18 cellular contexts compared by ENCODE assay signal in the genomic region with DNA sequence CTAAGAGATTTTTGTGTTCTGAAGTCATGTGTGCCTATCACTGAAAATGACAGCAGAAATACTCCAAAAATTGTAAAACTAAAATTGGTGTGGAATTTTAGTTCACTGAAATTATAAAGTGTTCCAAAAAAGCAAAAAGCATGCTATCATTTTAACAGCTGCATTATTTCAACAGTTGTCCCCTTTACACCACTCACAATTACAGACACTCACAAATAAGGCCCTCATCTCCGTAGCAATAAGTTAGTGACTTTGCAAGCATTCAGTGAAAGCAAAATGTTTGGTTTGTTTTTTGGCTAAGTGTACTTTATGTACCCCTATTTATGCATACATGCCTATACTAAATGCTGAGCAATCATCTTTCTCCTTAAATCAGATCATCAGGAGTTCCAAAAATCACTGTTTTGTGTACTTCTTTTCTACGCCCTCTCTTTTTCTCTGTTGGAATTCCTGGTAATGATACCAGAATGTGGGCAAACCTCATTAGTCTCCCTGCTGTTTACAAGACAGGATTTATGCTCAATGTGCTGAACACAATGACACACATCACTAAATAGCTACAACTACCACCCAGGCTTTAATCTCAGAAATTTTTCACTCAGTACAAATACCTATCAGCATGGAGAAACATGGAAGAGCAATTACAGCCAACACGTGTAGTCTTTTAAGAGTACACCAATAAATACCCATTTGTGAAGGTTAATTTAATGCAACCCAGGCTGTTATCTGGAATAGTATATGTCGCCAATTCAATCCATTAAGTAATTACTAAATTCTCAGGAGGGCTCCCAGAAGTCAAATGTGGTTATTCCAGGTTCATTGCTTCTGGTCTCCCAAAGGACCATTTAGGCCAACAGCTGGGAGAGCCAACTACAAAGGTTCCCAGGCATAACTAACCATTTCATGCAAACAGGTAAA. TPM values are rescaled to one million over a fixed set of nuclear protein-coding genes. Genes with fewer than 3 reads are reported as not detected.
"Had no signal": no experiment of that assay in that cellular context is flagged by ENCODE, and none has a peak within 500 bp of the region (broad histone marks: within the 10 kb centered on the region; RNA-seq: fewer than 3 reads in every experiment).

No MANE protein-coding gene starts in this region.

- H3K27me3 ChIP-seq: breast epithelium, thyroid gland had no signal

- DNase-seq: activated CD4-positive, alpha-beta T cell treated with anti-CD3 and anti-CD28 coated beads, Interleukin-2, amount 50 U/mL, for 48 hours; activated gamma-delta T cell; cerebellar nuclear complex; cortex of kidney; erythroblast; lower lobe of right lung; naive thymus-derived CD8-positive, alpha-beta T cell; stimulated activated CD4-positive, alpha-beta T cell treated with anti-CD3 and anti-CD28 coated beads, Interleukin-12 subunit alpha, Interleukin-12 subunit beta, amount 100 ng/mL, for 4 hours; stimulated activated CD4-positive, alpha-beta T cell treated with anti-CD3 and anti-CD28 coated beads, Interleukin-1b, Interleukin-23, amount 100 ng/mL, for 48 hours; stimulated activated naive CD4-positive, alpha-beta T cell treated with Interleukin-2 at 50 U/mL for 16 hours; T-helper 2 cell; thyroid gland had no signal

- FAIRE-seq: astrocyte, endometrium, frontal cortex had no signal

- H3K79me2 ChIP-seq: parathyroid adenoma had no signal

- H3K36me3 ChIP-seq: breast epithelium, lower lobe of right lung, thyroid gland had no signal

- H3K4me3 Mint-ChIP-seq: activated naive CD4-positive, alpha-beta T cell treated with anti-CD3 and anti-CD28 coated beads, Interleukin-2, amount 50 U/mL, for 24 hours; naive thymus-derived CD8-positive, alpha-beta T cell had no signal

- H3K9me3 ChIP-seq: breast epithelium, lower lobe of right lung, thyroid gland had no signal

- ATAC-seq: lower lobe of right lung; naive thymus-derived CD8-positive, alpha-beta T cell had no signal

- H3K4me3 ChIP-seq: breast epithelium, lower lobe of right lung, thyroid gland had no signal

- H3K9me3 Mint-ChIP-seq: activated naive CD4-positive, alpha-beta T cell treated with anti-CD3 and anti-CD28 coated beads, Interleukin-2, amount 50 U/mL, for 24 hours; naive thymus-derived CD8-positive, alpha-beta T cell had no signal

- H3K9ac ChIP-seq: parathyroid adenoma had no signal

- H3K4me1 Mint-ChIP-seq: activated naive CD4-positive, alpha-beta T cell treated with anti-CD3 and anti-CD28 coated beads, Interleukin-2, amount 50 U/mL, for 24 hours had no signal

- H2AFZ ChIP-seq: parathyroid adenoma had no signal

- H3K36me3 Mint-ChIP-seq: activated naive CD4-positive, alpha-beta T cell treated with anti-CD3 and anti-CD28 coated beads, Interleukin-2, amount 50 U/mL, for 24 hours; naive thymus-derived CD8-positive, alpha-beta T cell had no signal

- H3K27ac ChIP-seq: breast epithelium, lower lobe of right lung, parathyroid adenoma, thyroid gland had no signal

- H3K4me1 ChIP-seq: breast epithelium, lower lobe of right lung, parathyroid adenoma, thyroid gland had no signal

- H3K27ac Mint-ChIP-seq: activated naive CD4-positive, alpha-beta T cell treated with anti-CD3 and anti-CD28 coated beads, Interleukin-2, amount 50 U/mL, for 24 hours; naive thymus-derived CD8-positive, alpha-beta T cell had no signal

RNA-seq across cellular contexts. Expression of gene ALDH1A2, which starts 12.0 kb away (rescaled TPM):
- total RNA-seq: naive thymus-derived CD8-positive, alpha-beta T cell had no signal
- polyA plus RNA-seq: naive thymus-derived CD8-positive, alpha-beta T cell had no signal
